1 cellular context compared by ENCODE assay signal in the genomic region with DNA sequence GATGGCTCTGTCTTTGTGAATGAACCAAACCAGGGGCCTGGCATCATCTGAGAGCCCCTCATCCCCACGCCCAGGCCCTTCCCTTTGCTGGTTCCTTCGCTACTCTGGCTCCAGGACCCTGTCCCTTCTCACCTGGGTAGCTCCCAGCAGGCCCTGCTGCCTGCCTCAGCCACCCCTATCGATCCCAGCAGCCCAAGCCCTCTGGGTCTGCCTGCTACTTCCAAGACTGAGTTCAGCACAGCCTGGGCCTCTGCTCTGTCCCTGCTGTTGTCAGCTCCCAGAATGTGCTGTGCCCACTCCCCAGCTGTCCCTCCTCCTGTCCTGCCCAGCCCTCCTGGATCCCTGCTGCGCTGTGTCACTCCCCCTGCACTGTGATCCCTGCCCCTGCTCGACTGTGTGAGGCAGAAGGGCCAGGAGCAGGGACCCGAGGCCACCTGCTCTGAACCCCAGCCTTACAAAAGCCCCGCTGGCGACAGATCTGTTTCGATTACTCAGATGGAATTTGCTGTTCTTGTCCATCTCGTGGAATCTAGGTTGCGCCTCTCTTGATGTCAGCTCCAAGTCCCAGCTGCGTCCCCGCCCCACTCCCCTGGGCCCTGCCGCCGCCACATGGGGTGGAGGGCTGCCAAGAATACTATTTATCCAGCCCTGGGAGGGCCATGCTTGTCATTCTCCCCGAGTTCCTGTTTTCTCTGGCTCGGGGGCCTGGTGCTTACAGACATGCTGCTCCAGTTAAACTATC.
TF ChIP-seq lines count a peak whose summit lies in the region.

No MANE protein-coding gene starts in this region.

TF ChIP-seq in K562, 482 proteins besides CTCF, POLR2A, EP300 and RAD21:
- TF ChIP-seq ZBTB8A (IDR thresholded peaks at IDR 0.05; ENCODE audit: partially characterized antibody) (no peak), SUPT5H (IDR thresholded peaks at IDR 0.05) (peak; percentile 46; the same call in 1 of the 2 replicates), RBFOX2 (IDR thresholded peaks at IDR 0.05; ENCODE audit: low read depth, low read length) (peak; percentile 23; the same call in 1 of the 2 replicates), POLR2G (IDR thresholded peaks at IDR 0.05; ENCODE audit: low read depth, low read length) (peak; percentile 28), SPI1 (IDR thresholded peaks at IDR 0.05; ENCODE audit: borderline replicate concordance, low read depth, low read length) (peak; percentile 40; the same call in 1 of the 2 replicates), HNRNPH1 (optimal IDR thresholded peaks at IDR 0.05; ENCODE audit: low read depth, low read length) (no peak)
- TF ChIP-seq, protein P1, sequence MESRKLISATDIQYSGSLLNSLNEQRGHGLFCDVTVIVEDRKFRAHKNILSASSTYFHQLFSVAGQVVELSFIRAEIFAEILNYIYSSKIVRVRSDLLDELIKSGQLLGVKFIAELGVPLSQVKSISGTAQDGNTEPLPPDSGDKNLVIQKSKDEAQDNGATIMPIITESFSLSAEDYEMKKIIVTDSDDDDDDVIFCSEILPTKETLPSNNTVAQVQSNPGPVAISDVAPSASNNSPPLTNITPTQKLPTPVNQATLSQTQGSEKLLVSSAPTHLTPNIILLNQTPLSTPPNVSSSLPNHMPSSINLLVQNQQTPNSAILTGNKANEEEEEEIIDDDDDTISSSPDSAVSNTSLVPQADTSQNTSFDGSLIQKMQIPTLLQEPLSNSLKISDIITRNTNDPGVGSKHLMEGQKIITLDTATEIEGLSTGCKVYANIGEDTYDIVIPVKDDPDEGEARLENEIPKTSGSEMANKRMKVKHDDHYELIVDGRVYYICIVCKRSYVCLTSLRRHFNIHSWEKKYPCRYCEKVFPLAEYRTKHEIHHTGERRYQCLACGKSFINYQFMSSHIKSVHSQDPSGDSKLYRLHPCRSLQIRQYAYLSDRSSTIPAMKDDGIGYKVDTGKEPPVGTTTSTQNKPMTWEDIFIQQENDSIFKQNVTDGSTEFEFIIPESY (CRISPR knock-in tag; IDR thresholded peaks at IDR 0.05): 0 out of 2 replicates have a peak, but pooled peaks have one; percentile 54
TF ChIP-seq in K562: peak in this region for 5.
